In genomic region chr7:141381794-141382453, GRCh38 we compare ENCODE assay signal across 26 cellular contexts.
DNase-seq lines count a peak whose midpoint lies in the region; ATAC-seq and TF ChIP-seq lines count a peak whose summit lies in the region.
"Had no signal": no experiment of that assay in that cellular context is flagged by ENCODE, and none has a peak within 500 bp of the region (broad histone marks: within the 10 kb centered on the region; RNA-seq: fewer than 3 reads in every experiment).

No MANE protein-coding gene starts in this region.

- H3K27ac ChIP-seq in mammary epithelial cell (ENCODE audit: insufficient read depth, low read depth, low read length) (no peak overlapping the region), heart right ventricle (peak overlapping the region in 3 of 10 donors; percentile 10 to 40 (median 27))
- H3K27ac ChIP-seq: esophagus muscularis mucosa, gastroesophageal sphincter, Peyer's patch, stomach had no signal

- no peaks in the 10 kb centered on the region for H4K20me1 ChIP-seq in mammary epithelial cell (ENCODE audit: insufficient read depth, low read length)

- H3K36me3 ChIP-seq in mammary epithelial cell (ENCODE audit: insufficient read depth, low read length) (no peaks in the 10 kb centered on the region), heart right ventricle (no peaks in the 10 kb centered on the region), BE2C (no peaks in the 10 kb centered on the region), mucosa of descending colon (ENCODE audit: low read depth) (no peaks in the 10 kb centered on the region)
- H3K36me3 ChIP-seq: esophagus muscularis mucosa, gastroesophageal sphincter, Peyer's patch, stomach had no signal

- no peak overlapping the region for H3K4me2 ChIP-seq in mammary epithelial cell (ENCODE audit: insufficient read depth, low read depth, low read length)
- H3K4me2 ChIP-seq: SK-N-SH had no signal

- dilution Hi-C loops in mammary epithelial cell (cut with HindIII; ENCODE audit: low sequenced_read_pairs): no loop called here

- WGBS in mammary epithelial cell (ENCODE audit: low coverage, missing lambda C conversion rate): 44% methylated on average over 3 of the region's 3 CpGs
- 66 to 72% methylated on average over 3 of the region's 3 CpGs for WGBS in heart right ventricle, 2 donors

- CTCF ChIA-PET in MCF 10A (lab: Yijun Ruan, JAX): no interaction called here
- CTCF ChIA-PET in mammary epithelial cell (lab: Charles Lee; ENCODE audit: low non-redundant PET): no interaction called here

- in situ Hi-C loops in mammary epithelial cell (cut with MboI; ENCODE audit: low sequenced_read_pairs in 2 of 2): no loop called here

- H2AFZ ChIP-seq in mammary epithelial cell (ENCODE audit: low read depth, low read length): no peak overlapping the region

- no peak overlapping the region for H3K9ac ChIP-seq in mammary epithelial cell (ENCODE audit: insufficient read depth, low read length)
- H3K9ac ChIP-seq: SK-N-SH had no signal

- H3K36me3 Mint-ChIP-seq in MCF 10A (ENCODE audit: insufficient read depth, unreplicated experiment): no peaks in the 10 kb centered on the region
- H3K36me3 Mint-ChIP-seq: activated CD4-positive, alpha-beta memory T cell treated with anti-CD3 and anti-CD28 coated beads for 36 hours; natural killer cell treated with Interleukin-12 subunit alpha and Interleukin-12 subunit beta and Interleukin-15 and Interleukin-18, amount 100 ng/mL, for 72 hours had no signal

- no peaks in the 10 kb centered on the region for H3K4me1 ChIP-seq in mammary epithelial cell (ENCODE audit: insufficient read depth, low read length)
- peaks cover 0 to 8% (median 0%) of the 10 kb centered on the region in 9 donors for H3K4me1 ChIP-seq in heart right ventricle
- no peaks in the 10 kb centered on the region for H3K4me1 ChIP-seq in BE2C
- H3K4me1 ChIP-seq in mucosa of descending colon (ENCODE audit: low read depth): no peaks in the 10 kb centered on the region
- H3K4me1 ChIP-seq: esophagus muscularis mucosa, gastroesophageal sphincter, Peyer's patch, stomach had no signal

- intact Hi-C loops in MCF 10A (cut with micrococcal nuclease) (no loop called here), mammary epithelial cell (cut with micrococcal nuclease) (no loop called here), heart right ventricle (cut with DNase I) (no loop called here), mucosa of descending colon (cut with DNase I, micrococcal nuclease) (no loop called here)

- no peaks in the 10 kb centered on the region for H3K4me1 Mint-ChIP-seq in MCF 10A (ENCODE audit: insufficient read depth, unreplicated experiment)

- peak; percentile 42 to 95 (median 78) for ATAC-seq in heart right ventricle
- no peak for ATAC-seq in HG02610 (IDR thresholded peaks at IDR 0.05; ENCODE audit: unreplicated experiment)
- ATAC-seq in mucosa of descending colon: no peak
- ATAC-seq: effector memory CD8-positive, alpha-beta T cell; gastroesophageal sphincter; natural killer cell treated with Interleukin-12 subunit alpha and Interleukin-12 subunit beta and Interleukin-15 and Interleukin-18, amount 100 ng/mL, for 72 hours; sciatic nerve; WTC11 had no signal

- H3K9me3 ChIP-seq in mammary epithelial cell (replicated peaks; ENCODE audit: insufficient read depth, low read length) (no peaks in the 10 kb centered on the region), heart right ventricle (peaks cover 0 to 4% (median 0%) of the 10 kb centered on the region in 11 donors), BE2C (no peaks in the 10 kb centered on the region), mucosa of descending colon (no peaks in the 10 kb centered on the region)
- H3K9me3 ChIP-seq: Caco-2, esophagus muscularis mucosa, gastroesophageal sphincter, Peyer's patch, stomach had no signal

- H3K4me3 Mint-ChIP-seq in MCF 10A (ENCODE audit: unreplicated experiment): no peak overlapping the region
- H3K4me3 Mint-ChIP-seq: activated CD4-positive, alpha-beta memory T cell treated with anti-CD3 and anti-CD28 coated beads for 36 hours; effector memory CD8-positive, alpha-beta T cell; natural killer cell treated with Interleukin-12 subunit alpha and Interleukin-12 subunit beta and Interleukin-15 and Interleukin-18, amount 100 ng/mL, for 72 hours; T-helper 2 cell treated with Interferon-gamma antibody and Interleukin-4, amounts not matched to agents 5 μg/mL and 100 μg/mL, for 36 hours; WTC11 had no signal

- H3K27me3 ChIP-seq in mammary epithelial cell (ENCODE audit: insufficient read depth, low read length): peaks cover 4% of the 10 kb centered on the region
- no peaks in the 10 kb centered on the region for H3K27me3 ChIP-seq in heart right ventricle
- no peaks in the 10 kb centered on the region for H3K27me3 ChIP-seq in BE2C
- H3K27me3 ChIP-seq: esophagus muscularis mucosa, Peyer's patch, stomach had no signal

- H3K27me3 Mint-ChIP-seq in MCF 10A (ENCODE audit: insufficient read depth, unreplicated experiment): no peaks in the 10 kb centered on the region

- H3K9me3 Mint-ChIP-seq in MCF 10A (ENCODE audit: unreplicated experiment): peaks cover 13% of the 10 kb centered on the region
- H3K9me3 Mint-ChIP-seq: activated CD4-positive, alpha-beta memory T cell treated with anti-CD3 and anti-CD28 coated beads for 36 hours; effector memory CD8-positive, alpha-beta T cell; natural killer cell treated with Interleukin-12 subunit alpha and Interleukin-12 subunit beta and Interleukin-15 and Interleukin-18, amount 100 ng/mL, for 72 hours; T-helper 2 cell treated with Interferon-gamma antibody and Interleukin-4, amounts not matched to agents 5 μg/mL and 100 μg/mL, for 36 hours had no signal

- DNase-seq in MCF 10A (ENCODE audit: unreplicated experiment) (peak; percentile 17), mammary epithelial cell (no peak), NCI-H774 (lab: John Stamatoyannopoulos, UW) (peak; percentile 32), heart right ventricle (no peak), BE2C (no peak), hippocampal formation (lab: John Stamatoyannopoulos, UW) (no peak), mucosa of descending colon (no peak)
- DNase-seq: activated CD4-positive, alpha-beta memory T cell treated with anti-CD3 and anti-CD28 coated beads for 36 hours; activated effector memory CD4-positive, alpha-beta T cell treated with anti-CD3 and anti-CD28 coated beads, Interleukin-2, amount 50 U/mL, for 16 hours; Caco-2; effector memory CD8-positive, alpha-beta T cell; EL; Kasumi-1; midbrain; NCI-H1105 treated with DMSO at 0.1 percent for 48 hours; Peyer's patch; SK-N-SH; stomach; trophoblast cell had no signal

- H3K27ac Mint-ChIP-seq in MCF 10A (ENCODE audit: low read depth, unreplicated experiment): no peak overlapping the region
- H3K27ac Mint-ChIP-seq: activated CD4-positive, alpha-beta memory T cell treated with anti-CD3 and anti-CD28 coated beads for 36 hours; effector memory CD8-positive, alpha-beta T cell; natural killer cell treated with Interleukin-12 subunit alpha and Interleukin-12 subunit beta and Interleukin-15 and Interleukin-18, amount 100 ng/mL, for 72 hours; T-helper 2 cell treated with Interferon-gamma antibody and Interleukin-4, amounts not matched to agents 5 μg/mL and 100 μg/mL, for 36 hours; WTC11 had no signal

- TF ChIP-seq CTCF in MCF 10A (IDR thresholded peaks at IDR 0.05; ENCODE audit: unreplicated experiment) (no peak), mammary epithelial cell (conservative IDR thresholded peaks at IDR 0.05 in 1 of 2, IDR thresholded peaks at IDR 0.05 in 1 of 2; ENCODE audit: extremely low read depth in 1 of 2, insufficient read depth in 1 of 2, low read depth in 1 of 2, low read length in 2 of 2) (no peak), heart right ventricle (IDR thresholded peaks at IDR 0.05) (no peak), BE2C (IDR thresholded peaks at IDR 0.05; ENCODE audit: low read depth, low read length) (no peak), mucosa of descending colon (IDR thresholded peaks at IDR 0.05) (no peak)

- no peak overlapping the region for H3K4me3 ChIP-seq in mammary epithelial cell (replicated peaks in 1 of 3; ENCODE audit: insufficient read depth in 1 of 3, low read depth in 2 of 3, low read length in 3 of 3)
- no peak overlapping the region for H3K4me3 ChIP-seq in heart right ventricle
- H3K4me3 ChIP-seq in BE2C (ENCODE audit: low read depth, low read length): no peak overlapping the region
- no peak overlapping the region for H3K4me3 ChIP-seq in mucosa of descending colon
- H3K4me3 ChIP-seq: esophagus muscularis mucosa, gastroesophageal sphincter, Peyer's patch, stomach had no signal

- POLR2A ChIA-PET in MCF 10A (lab: Yijun Ruan, JAX): no interaction called here

- H3K79me2 ChIP-seq in mammary epithelial cell (ENCODE audit: insufficient read depth, low read length): no peaks in the 10 kb centered on the region

- BruUV-seq in MCF 10A (replicated peaks; lab: Mats Ljungman, UMichigan): no TSS peak
- BruUV-seq in mammary epithelial cell (replicated peaks; lab: Mats Ljungman, UMichigan): no TSS peak

Comparison
In these comparisons a context has a peak if more than half of its experiments do, and no peak if none do; other contexts are left out.
1. DNase-seq: peak in MCF 10A (single experiment) and NCI-H774 (single experiment); none in mammary epithelial cell (single experiment), heart right ventricle (0 of 2), BE2C (single experiment), hippocampal formation (0 of 2) and mucosa of descending colon (0 of 3).
2. ATAC-seq: peak in heart right ventricle (8 of 8); none in HG02610 (single experiment) and mucosa of descending colon (single experiment).